ENCODE assay signal across 19 cellular contexts in the genomic region with DNA sequence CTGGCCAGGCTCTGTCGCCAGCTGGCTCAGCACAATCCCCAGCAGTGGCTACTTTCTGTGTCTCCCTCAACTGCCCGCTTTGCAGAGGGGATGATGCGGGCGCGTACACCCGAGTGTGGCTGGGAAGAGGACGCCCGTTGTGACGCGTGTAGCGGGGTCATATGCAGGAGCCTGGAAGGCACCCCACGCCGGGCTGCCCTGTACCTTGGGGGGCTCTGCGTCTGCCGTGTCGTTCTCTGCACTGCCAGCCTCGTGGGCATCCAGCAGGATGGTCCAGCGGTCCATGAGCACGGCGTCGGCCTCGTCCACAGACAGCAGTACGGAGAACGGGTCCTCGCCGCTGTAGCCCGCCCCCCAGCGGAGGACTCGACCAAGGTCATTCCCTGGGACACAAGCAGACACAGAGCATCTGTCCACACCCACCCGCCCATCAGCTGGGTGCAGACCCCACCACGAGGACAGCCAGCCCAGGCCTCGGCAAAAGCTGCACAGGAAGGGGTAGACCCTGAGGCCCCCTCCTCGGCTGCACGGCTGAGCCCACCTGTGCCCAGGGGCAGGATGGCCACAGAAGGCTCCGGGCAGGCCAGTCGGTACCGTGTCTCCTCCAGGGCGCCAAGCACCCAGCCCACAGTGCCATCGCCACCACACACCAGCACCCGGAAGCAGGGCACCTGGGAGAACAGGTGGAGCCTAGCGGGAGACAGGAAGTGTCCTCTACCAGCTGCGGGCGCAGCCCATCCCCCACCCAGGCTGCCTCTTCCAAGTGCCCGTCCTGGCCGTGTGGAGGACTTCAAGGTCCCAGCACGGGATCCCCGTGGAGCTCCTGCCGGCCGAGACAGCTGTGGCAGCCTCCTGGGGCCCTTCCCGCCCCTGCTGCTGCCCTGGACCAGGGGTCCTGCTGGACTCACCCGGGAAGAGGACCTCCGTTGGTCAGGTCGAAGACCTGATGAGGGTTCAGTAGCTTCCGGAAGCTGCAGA. TPM values are rescaled to one million over a fixed set of nuclear protein-coding genes. Genes with fewer than 3 reads are reported as not detected.
A peak's percentile ranks its signal among the peaks of the same experiment; 100 is the strongest.
DNase-seq lines count a peak whose midpoint lies in the region; ATAC-seq and TF ChIP-seq lines count a peak whose summit lies in the region.
"Had no signal": no experiment of that assay in that cellular context is flagged by ENCODE, and none has a peak within 500 bp of the region (broad histone marks: within the 10 kb centered on the region; RNA-seq: fewer than 3 reads in every experiment).

No MANE protein-coding gene starts in this region.

- H3K4me1 Mint-ChIP-seq in Calu3 (ENCODE audit: low read depth, unreplicated experiment): no peaks in the 10 kb centered on the region
- no peaks in the 10 kb centered on the region for H3K4me1 Mint-ChIP-seq in activated naive CD4-positive, alpha-beta T cell treated with anti-CD3 and anti-CD28 coated beads for 36 hours (ENCODE audit: low read depth)
- H3K4me1 Mint-ChIP-seq: naive thymus-derived CD4-positive, alpha-beta T cell had no signal

- no peak for ATAC-seq in GM21526 (IDR thresholded peaks at IDR 0.05; ENCODE audit: low FRiP score, unreplicated experiment)
- ATAC-seq: activated CD8-positive, alpha-beta T cell treated with anti-CD3 and anti-CD28 coated beads for 36 hours; naive thymus-derived CD4-positive, alpha-beta T cell had no signal

- H3K27ac ChIP-seq in BLaER1 (0 out of 2 replicates have a peak overlapping the region, but pooled peaks have one; percentile 6), esophagus squamous epithelium (peak overlapping the region; percentile 39 to 74 (median 44))
- H3K27ac ChIP-seq: BLaER1 treated with 17β-estradiol and CSF1 and Interleukin-3, amounts not matched to agents 10 nM and 100 nM; thoracic aorta had no signal

- no TSS peak for BruUV-seq in Calu3 (replicated peaks; lab: Mats Ljungman, UMichigan)

- CTCF ChIA-PET in Calu3 (lab: Charles Lee): no interaction called here
- CTCF ChIA-PET in activated naive CD4-positive, alpha-beta T cell treated with anti-CD3 and anti-CD28 coated beads for 36 hours (lab: Charles Lee): no interaction called here

- no peak overlapping the region for H3K9ac ChIP-seq in BLaER1
- H3K9ac ChIP-seq: BLaER1 treated with 17β-estradiol and CSF1 and Interleukin-3, amounts not matched to agents 10 nM and 100 nM had no signal

- peaks cover 98% of the 10 kb centered on the region for H3K36me3 ChIP-seq in BLaER1
- no peaks in the 10 kb centered on the region; the same call in 1 of the 2 replicates for H3K36me3 ChIP-seq in H7 (replicated peaks; ENCODE audit: control insufficient read depth, insufficient read depth, low read length)
- H3K36me3 ChIP-seq in esophagus squamous epithelium: peaks cover 6 to 93% (median 7%) of the 10 kb centered on the region in 3 donors

- H3K27me3 Mint-ChIP-seq in Calu3 (ENCODE audit: unreplicated experiment): no peaks in the 10 kb centered on the region
- H3K27me3 Mint-ChIP-seq in activated naive CD4-positive, alpha-beta T cell treated with anti-CD3 and anti-CD28 coated beads for 36 hours (ENCODE audit: low read depth): no peaks in the 10 kb centered on the region
- H3K27me3 Mint-ChIP-seq: activated CD8-positive, alpha-beta T cell treated with anti-CD3 and anti-CD28 coated beads for 36 hours; naive thymus-derived CD4-positive, alpha-beta T cell had no signal

- H3K36me3 Mint-ChIP-seq in Calu3 (ENCODE audit: insufficient read depth, unreplicated experiment): peaks cover 17% of the 10 kb centered on the region
- H3K36me3 Mint-ChIP-seq in activated naive CD4-positive, alpha-beta T cell treated with anti-CD3 and anti-CD28 coated beads for 36 hours (ENCODE audit: low read depth): peaks cover 2% of the 10 kb centered on the region

- no peaks in the 10 kb centered on the region for H3K4me1 ChIP-seq in BLaER1
- H3K4me1 ChIP-seq in esophagus squamous epithelium: peaks cover 20 to 33% (median 23%) of the 10 kb centered on the region in 3 donors
- H3K4me1 ChIP-seq: BLaER1 treated with 17β-estradiol and CSF1 and Interleukin-3, amounts not matched to agents 10 nM and 100 nM had no signal

- intact Hi-C loops in esophagus squamous epithelium (cut with DNase I) (no loop called here), Calu3 (cut with micrococcal nuclease; ENCODE audit: unreplicated experiment) (no loop called here)
- intact Hi-C loops in activated naive CD4-positive, alpha-beta T cell treated with anti-CD3 and anti-CD28 coated beads for 36 hours (cut with micrococcal nuclease): no loop called here

- no peaks in the 10 kb centered on the region for H3K9me3 Mint-ChIP-seq in Calu3 (ENCODE audit: low read depth, unreplicated experiment)
- H3K9me3 Mint-ChIP-seq in activated naive CD4-positive, alpha-beta T cell treated with anti-CD3 and anti-CD28 coated beads for 36 hours: no peaks in the 10 kb centered on the region
- H3K9me3 Mint-ChIP-seq: activated CD8-positive, alpha-beta T cell treated with anti-CD3 and anti-CD28 coated beads for 36 hours; HFFc6; naive thymus-derived CD4-positive, alpha-beta T cell had no signal

- H3K27me3 ChIP-seq in BLaER1 (no peaks in the 10 kb centered on the region), H7 (ENCODE audit: control insufficient read depth, insufficient read depth, low read length) (no peaks in the 10 kb centered on the region; the same call in 1 of the 2 replicates), esophagus squamous epithelium (no peaks in the 10 kb centered on the region)
- H3K27me3 ChIP-seq: BLaER1 treated with 17β-estradiol and CSF1 and Interleukin-3, amounts not matched to agents 10 nM and 100 nM had no signal

- TF ChIP-seq POLR2A in esophagus squamous epithelium (IDR thresholded peaks at IDR 0.05): no peak

- no peak overlapping the region for H3K4me3 ChIP-seq in BLaER1
- H3K4me3 ChIP-seq in H7 (ENCODE audit: insufficient read depth, low read depth, low read length): no peak overlapping the region
- H3K4me3 ChIP-seq in esophagus squamous epithelium: no peak overlapping the region
- H3K4me3 ChIP-seq: BLaER1 treated with 17β-estradiol and CSF1 and Interleukin-3, amounts not matched to agents 10 nM and 100 nM; thoracic aorta had no signal

- peaks cover 34% of the 10 kb centered on the region for H4K20me1 ChIP-seq in BLaER1

- no peak for TF ChIP-seq CTCF in esophagus squamous epithelium (IDR thresholded peaks at IDR 0.05)
- no peak for TF ChIP-seq CTCF in Calu3 (IDR thresholded peaks at IDR 0.05; ENCODE audit: unreplicated experiment)

- H3K4me3 Mint-ChIP-seq in Calu3 (ENCODE audit: low read depth, unreplicated experiment): no peak overlapping the region
- no peak overlapping the region for H3K4me3 Mint-ChIP-seq in activated naive CD4-positive, alpha-beta T cell treated with anti-CD3 and anti-CD28 coated beads for 36 hours
- H3K4me3 Mint-ChIP-seq: activated CD8-positive, alpha-beta T cell treated with anti-CD3 and anti-CD28 coated beads for 36 hours; HFFc6; naive thymus-derived CD4-positive, alpha-beta T cell had no signal

- DNase-seq in H7 (peak; percentile 78), NCI-H510A treated with DMSO at 0.1 percent for 48 hours (lab: John Stamatoyannopoulos, UW) (peak; percentile 40), esophagus squamous epithelium (lab: John Stamatoyannopoulos, UW) (no peak), Calu3 (no peak)
- DNase-seq in activated naive CD4-positive, alpha-beta T cell treated with anti-CD3 and anti-CD28 coated beads for 36 hours: no peak
- no peak for DNase-seq in stimulated activated CD4-positive, alpha-beta T cell treated with anti-CD3 and anti-CD28 coated beads, Interleukin-2, amount 100 ng/mL, for 24 hours
- DNase-seq: activated CD8-positive, alpha-beta T cell treated with anti-CD3 and anti-CD28 coated beads for 36 hours; activated effector memory CD4-positive, alpha-beta T cell treated with anti-CD3 and anti-CD28 coated beads, Interleukin-2, amount 50 U/mL, for 16 hours; EL; HFFc6; naive thymus-derived CD4-positive, alpha-beta T cell; NCI-H524 treated with DMSO at 0.1 percent for 48 hours; stimulated activated CD4-positive, alpha-beta T cell treated with anti-CD3 and anti-CD28 coated beads, Interleukin-1b, Interleukin-23, amount 100 ng/mL, for 48 hours; stimulated activated CD8-positive, alpha-beta memory T cell treated with anti-CD3 and anti-CD28 coated beads, Interleukin-4, amount 100 ng/mL, for 48 hours had no signal

- 63 to 95% methylated on average over 8 to 10 of the region's 54 CpGs for WGBS in esophagus squamous epithelium, 2 donors

- no peak overlapping the region for H3K27ac Mint-ChIP-seq in Calu3 (ENCODE audit: unreplicated experiment)
- H3K27ac Mint-ChIP-seq in activated naive CD4-positive, alpha-beta T cell treated with anti-CD3 and anti-CD28 coated beads for 36 hours: no peak overlapping the region
- H3K27ac Mint-ChIP-seq: activated CD8-positive, alpha-beta T cell treated with anti-CD3 and anti-CD28 coated beads for 36 hours; HFFc6 had no signal

- no peak overlapping the region for H3K4me2 ChIP-seq in BLaER1
- H3K4me2 ChIP-seq: BLaER1 treated with 17β-estradiol and CSF1 and Interleukin-3, amounts not matched to agents 10 nM and 100 nM had no signal

- H3K9me3 ChIP-seq in BLaER1 (no peaks in the 10 kb centered on the region), esophagus squamous epithelium (no peaks in the 10 kb centered on the region)
- H3K9me3 ChIP-seq: BLaER1 treated with 17β-estradiol and CSF1 and Interleukin-3, amounts not matched to agents 10 nM and 100 nM; thoracic aorta had no signal

RNA-seq across cellular contexts. Expression of a gene that starts 10.8 kb away (rescaled TPM):
- total RNA-seq in H7 (2014; rRNA removed; shearing (Covaris generic)): 19.4 and 26.7 TPM in 2 replicates
- total RNA-seq in esophagus squamous epithelium (10 to 100 TPM in 2 of 4 donors, 1 to 10 TPM in 2; 9.5 to 12.0 (median 10.7) TPM), Calu3 (2022) (8.8 and 11.8 TPM in 2 replicates)
- total RNA-seq in activated naive CD4-positive, alpha-beta T cell treated with anti-CD3 and anti-CD28 coated beads for 36 hours: 10 to 100 TPM; 10.8 to 11.1 TPM

RNA-seq across cellular contexts. Expression of a gene that starts 24.3 kb away (rescaled TPM):
- total RNA-seq in H7 (2014; rRNA removed; shearing (Covaris generic)): 4.6 TPM in 2 replicates
- total RNA-seq in esophagus squamous epithelium: 10 to 100 TPM in 2 of 4 donors, 1 to 10 TPM in 2; 4.3 to 20.5 (median 14.1) TPM
- 36.9 and 38.8 TPM in 2 replicates for total RNA-seq in Calu3 (2022)
- total RNA-seq in activated naive CD4-positive, alpha-beta T cell treated with anti-CD3 and anti-CD28 coated beads for 36 hours: 10 to 100 TPM in 1 of 2 experiments, 1 to 10 TPM in 1; 9.5 to 10.5 TPM

RNA-seq across cellular contexts. Expression of a gene that starts 30.3 kb away (rescaled TPM):
- total RNA-seq in H7 (2014; rRNA removed; shearing (Covaris generic)): 6.5 and 8.4 TPM in 2 replicates
- total RNA-seq in esophagus squamous epithelium (10 to 100 TPM in 3 of 4 donors, 1 to 10 TPM in 1; 8.4 to 22.9 (median 19.7) TPM), Calu3 (2022) (18.8 and 24.2 TPM in 2 replicates)
- 10 to 100 TPM; 13.9 to 15.8 TPM for total RNA-seq in activated naive CD4-positive, alpha-beta T cell treated with anti-CD3 and anti-CD28 coated beads for 36 hours

RNA-seq across cellular contexts. Expression of a gene that starts 30.4 kb away (rescaled TPM):
- 77.4 and 85.1 TPM in 2 replicates for total RNA-seq in H7 (2014; rRNA removed; shearing (Covaris generic))
- total RNA-seq in esophagus squamous epithelium (10 to 100 TPM; 70.6 to 97.8 (median 80.7) TPM), Calu3 (2022) (91.3 and 94.1 TPM in 2 replicates)
- 10 to 100 TPM; 87.6 to 96.8 TPM for total RNA-seq in activated naive CD4-positive, alpha-beta T cell treated with anti-CD3 and anti-CD28 coated beads for 36 hours

RNA-seq across cellular contexts. Expression of a gene that starts 30.7 kb away (rescaled TPM):
- 0.03 and 0.30 TPM in 2 replicates for total RNA-seq in H7 (2014; rRNA removed; shearing (Covaris generic))
- total RNA-seq in esophagus squamous epithelium (not detected), Calu3 (2022) (0.49 and 0.68 TPM in 2 replicates)
- not detected for total RNA-seq in activated naive CD4-positive, alpha-beta T cell treated with anti-CD3 and anti-CD28 coated beads for 36 hours
- total RNA-seq: M059J, thoracic aorta had no signal

Comparison
In these comparisons a context has a peak if more than half of its experiments do, and no peak if none do; other contexts are left out.
1. DNase-seq: peak in H7 (single experiment) and NCI-H510A treated with DMSO at 0.1 percent for 48 hours (single experiment); none in esophagus squamous epithelium (single experiment), Calu3 (single experiment), activated naive CD4-positive, alpha-beta T cell treated with anti-CD3 and anti-CD28 coated beads for 36 hours (single experiment) and stimulated activated CD4-positive, alpha-beta T cell treated with anti-CD3 and anti-CD28 coated beads, Interleukin-2, amount 100 ng/mL, for 24 hours (0 of 2).